8 cellular contexts compared by ENCODE assay signal in genomic region chr1:33180226-33181037, GRCh38. TPM values are rescaled to one million over a fixed set of nuclear protein-coding genes. Genes with fewer than 3 reads are reported as not detected.
DNase-seq lines count a peak whose midpoint lies in the region; ATAC-seq and TF ChIP-seq lines count a peak whose summit lies in the region.

No MANE protein-coding gene starts in this region.

- H3K36me3 Mint-ChIP-seq in activated CD4-positive, alpha-beta T cell treated with anti-CD3 and anti-CD28 coated beads, Interleukin-2, amount 10 ng/mL, durations not matched to agents 7 days and 5 days (ENCODE audit: low read depth) = no peaks in the 10 kb centered on the region

- peak overlapping the region; percentile 90 for H3K4me3 Mint-ChIP-seq in activated CD4-positive, alpha-beta T cell treated with anti-CD3 and anti-CD28 coated beads, Interleukin-2, amount 10 ng/mL, durations not matched to agents 7 days and 5 days

- peaks cover 18% of the 10 kb centered on the region for H3K27me3 Mint-ChIP-seq in activated CD4-positive, alpha-beta T cell treated with anti-CD3 and anti-CD28 coated beads, Interleukin-2, amount 10 ng/mL, durations not matched to agents 7 days and 5 days

- no peaks in the 10 kb centered on the region for H3K9me3 Mint-ChIP-seq in activated CD4-positive, alpha-beta T cell treated with anti-CD3 and anti-CD28 coated beads, Interleukin-2, amount 10 ng/mL, durations not matched to agents 7 days and 5 days

- POLR2A ChIA-PET in activated CD4-positive, alpha-beta T cell treated with anti-CD3 and anti-CD28 coated beads, Interleukin-2, amount 10 ng/mL, durations not matched to agents 7 days and 5 days (lab: Charles Lee) = interaction anchor here (1.8 kb wide), 1 partner anchor 53 kb away, joined by 7 read pairs; no protein-coding TSS in a partner anchor

- no peak for TF ChIP-seq CTCF in colonic mucosa (IDR thresholded peaks at IDR 0.05)

- H3K4me3 ChIP-seq in colonic mucosa = peak overlapping the region; percentile 85

- peak overlapping the region; percentile 63 for H3K27ac ChIP-seq in colonic mucosa

- intact Hi-C loops in colonic mucosa (cut with DNase I) (no loop called here), left colon (cut with DNase I, micrococcal nuclease) (no loop called here)

- no peaks in the 10 kb centered on the region for H3K9me3 ChIP-seq in colonic mucosa

- H3K27me3 ChIP-seq in colonic mucosa = no peaks in the 10 kb centered on the region

- peaks cover 21% of the 10 kb centered on the region for H3K4me1 Mint-ChIP-seq in activated CD4-positive, alpha-beta T cell treated with anti-CD3 and anti-CD28 coated beads, Interleukin-2, amount 10 ng/mL, durations not matched to agents 7 days and 5 days

- no peaks in the 10 kb centered on the region for H3K36me3 ChIP-seq in colonic mucosa

- H3K9ac ChIP-seq in colonic mucosa (ENCODE audit: low read depth in 2 of 2, low read length in 2 of 2) = peak overlapping the region in 1 of 2 donors; percentile 35

- peaks cover 4% of the 10 kb centered on the region for H3K4me1 ChIP-seq in colonic mucosa

- peak overlapping the region; percentile 92 for H3K27ac Mint-ChIP-seq in activated CD4-positive, alpha-beta T cell treated with anti-CD3 and anti-CD28 coated beads, Interleukin-2, amount 10 ng/mL, durations not matched to agents 7 days and 5 days

- CTCF ChIA-PET in activated CD4-positive, alpha-beta T cell treated with anti-CD3 and anti-CD28 coated beads, Interleukin-2, amount 10 ng/mL, durations not matched to agents 7 days and 5 days (lab: Charles Lee) = interaction anchor here (0.5 to 1.6 kb wide), 3 partner anchors 18 to 679 kb away, joined by 3 to 12 read pairs (median 3); no protein-coding TSS in a partner anchor

- ATAC-seq in HG03432 (IDR thresholded peaks at IDR 0.05; ENCODE audit: unreplicated experiment) = peak; percentile 79
- ATAC-seq in left colon = peak; percentile 85

- DNase-seq in A172 (ENCODE audit: low spot score) (peak; percentile 56), GM19238 (ENCODE audit: insufficient read length, low spot score) (peak; percentile 93), NCI-H524 (lab: John Stamatoyannopoulos, UW) (peak; percentile 83 to 84), colonic mucosa (peak; percentile 92), left colon (peak; percentile 93 to 95)
- DNase-seq in activated CD4-positive, alpha-beta T cell treated with anti-CD3 and anti-CD28 coated beads, Interleukin-2, amount 10 ng/mL, durations not matched to agents 7 days and 5 days = peak; percentile 80
- DNase-seq in stimulated activated CD4-positive, alpha-beta T cell treated with anti-CD3 and anti-CD28 coated beads, Interleukin-1b, Interleukin-23, amount 100 ng/mL, for 1 hour (ENCODE audit: low read depth in 2 of 2) = peak; percentile 51 to 65

RNA-seq across cellular contexts. Expression of gene TRIM62, which starts 1.4 kb away (rescaled TPM):
- total RNA-seq in A172 (2014; rRNA removed; shearing (Covaris generic)) = 1.00 and 1.4 TPM in 2 replicates
- 10 to 100 TPM in 1 of 2 experiments, 1 to 10 TPM in 1; 9.3 to 10.2 TPM for total RNA-seq in activated CD4-positive, alpha-beta T cell treated with anti-CD3 and anti-CD28 coated beads, Interleukin-2, amount 10 ng/mL, durations not matched to agents 7 days and 5 days
- total RNA-seq in colonic mucosa (1 to 10 TPM; 4.9 to 6.2 TPM), left colon (1 to 10 TPM; 4.5 to 6.7 TPM)

Comparison
In these comparisons a context has a peak if more than half of its experiments do, and no peak if none do; other contexts are left out.
1. Peak in every context shown above with its lines: DNase-seq, ATAC-seq, H3K4me3 ChIP-seq and H3K27ac ChIP-seq.